23 cellular contexts compared by ENCODE assay signal in genomic region chr2:20196881-20197204, GRCh38. TPM values are rescaled to one million over a fixed set of nuclear protein-coding genes. Genes with fewer than 3 reads are reported as not detected.
DNase-seq lines count a peak whose midpoint lies in the region; ATAC-seq, FAIRE-seq and TF ChIP-seq lines count a peak whose summit lies in the region.
"Had no signal": no experiment of that assay in that cellular context is flagged by ENCODE, and none has a peak within 500 bp of the region (broad histone marks: within the 10 kb centered on the region; RNA-seq: fewer than 3 reads in every experiment).

No MANE protein-coding gene starts in this region.

- no peaks in the 10 kb centered on the region for H3K27me3 ChIP-seq in pancreas
- H3K27me3 ChIP-seq: SJSA1 had no signal

- WGBS in pancreas, 2 donors, result 51 to 66% methylated on average over 7 of the region's 7 CpGs

- H3K36me3 ChIP-seq in pancreas, result no peaks in the 10 kb centered on the region
- H3K36me3 ChIP-seq: SJSA1, thoracic aorta had no signal

- ATAC-seq in Right ventricle myocardium inferior (no peak), left ventricle myocardium superior (no peak), pancreas (no peak), GM19023 (IDR thresholded peaks at IDR 0.05; ENCODE audit: unreplicated experiment) (no peak)
- ATAC-seq: naive thymus-derived CD8-positive, alpha-beta T cell; T-helper 17 cell had no signal

- TF ChIP-seq CTCF in pancreas (IDR thresholded peaks at IDR 0.05), result no peak

- H3K9me3 ChIP-seq in pancreas, result no peaks in the 10 kb centered on the region
- H3K9me3 ChIP-seq: SJSA1, thoracic aorta had no signal

- FAIRE-seq in pancreas (lab: Jason Lieb, UNC), result no peak
- FAIRE-seq: G401.6, GM19239 had no signal

- intact Hi-C loops in Right ventricle myocardium inferior (cut with DNase I), result no loop called here
- intact Hi-C loops in left ventricle myocardium superior (cut with micrococcal nuclease), result no loop called here
- intact Hi-C loops in pancreas (cut with DNase I), result no loop called here

- H3K27ac ChIP-seq in pancreas, result peak overlapping the region; percentile 52 to 84 (median 64)
- no peak overlapping the region for H3K27ac ChIP-seq in caudate nucleus (ENCODE audit: low read depth, low read length)
- H3K27ac ChIP-seq: PC-9, SJSA1, thoracic aorta had no signal

- H3K4me1 ChIP-seq in pancreas, result peaks cover 4 to 12% (median 11%) of the 10 kb centered on the region in 3 donors
- H3K4me1 ChIP-seq: SJSA1 had no signal

- DNase-seq in Right ventricle myocardium inferior (ENCODE audit: missing footprints) (peak; percentile 28), left ventricle myocardium superior (no peak), left kidney (ENCODE audit: low read depth, low spot score) (peak; percentile 92), pancreas (no peak), caudate nucleus (lab: John Stamatoyannopoulos, UW) (no peak), hypothalamus (lab: John Stamatoyannopoulos, UW) (no peak), NCI-H2171 (lab: John Stamatoyannopoulos, UW) (no peak)
- DNase-seq: activated CD4-positive, alpha-beta T cell treated with anti-CD3 and anti-CD28 coated beads, Interleukin-2, amount 50 U/mL, for 4 hours; activated effector memory CD4-positive, alpha-beta T cell treated with anti-CD3 and anti-CD28 coated beads, Interleukin-2, amount 50 U/mL, for 16 hours; central memory CD4-positive, alpha-beta T cell; H7; head of caudate nucleus; immature natural killer cell; naive thymus-derived CD8-positive, alpha-beta T cell; PC-9; posterior cingulate gyrus; T-helper 17 cell had no signal

- no peak overlapping the region for H3K4me3 ChIP-seq in pancreas
- H3K4me3 ChIP-seq: PC-9, SJSA1, thoracic aorta had no signal

RNA-seq across cellular contexts. Expression of gene SDC1, which starts 28.1 kb away (rescaled TPM):
- total RNA-seq in Right ventricle myocardium inferior, result 0.68 TPM
- total RNA-seq in left ventricle myocardium superior, result 0.42 TPM
- 10 to 100 TPM in 5 of 6 donors, 1 to 10 TPM in 1; 4.8 to 27.2 (median 20.1) TPM for total RNA-seq in pancreas
- polyA plus RNA-seq in pancreas, result 10 to 100 TPM; 16.1 to 20.6 TPM
- total RNA-seq: naive thymus-derived CD8-positive, alpha-beta T cell; T-helper 17 cell had no signal
- polyA plus RNA-seq: CD14-positive monocyte; immature natural killer cell; naive thymus-derived CD8-positive, alpha-beta T cell had no signal

Comparison
In these comparisons a context has a peak if more than half of its experiments do, and no peak if none do; other contexts are left out.
1. DNase-seq: peak in Right ventricle myocardium inferior (single experiment) and left kidney (single experiment); none in left ventricle myocardium superior (single experiment), pancreas (0 of 6), caudate nucleus (0 of 61), hypothalamus (0 of 51) and NCI-H2171 (single experiment).